ENCODE assay signal across 8 cellular contexts in the genomic region with DNA sequence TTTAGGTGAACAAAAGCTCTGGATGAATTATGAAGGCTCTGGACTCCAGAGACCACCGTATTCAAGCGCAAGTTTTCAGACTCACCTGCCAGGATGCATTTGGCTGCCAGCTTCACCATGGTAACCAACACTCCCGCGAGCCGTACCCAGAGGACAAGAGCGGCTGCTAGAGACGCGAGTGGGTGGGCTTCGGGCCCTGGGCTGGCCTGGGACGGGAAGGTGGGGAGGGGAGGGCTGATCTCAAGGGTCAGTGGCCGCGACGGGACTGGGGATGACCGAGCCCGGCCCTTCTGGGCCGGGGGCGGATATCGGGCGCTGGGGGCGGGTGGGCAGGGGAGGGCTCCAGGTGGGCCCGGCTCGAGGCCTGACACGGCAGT. TPM values are rescaled to one million over a fixed set of nuclear protein-coding genes. Genes with fewer than 3 reads are reported as not detected.
A peak's percentile ranks its signal among the peaks of the same experiment; 100 is the strongest.
DNase-seq lines count a peak whose midpoint lies in the region; ATAC-seq and TF ChIP-seq lines count a peak whose summit lies in the region.

No MANE protein-coding gene starts in this region.

- peak overlapping the region; percentile 65 for H3K27ac Mint-ChIP-seq in chondrocyte (ENCODE audit: unreplicated experiment)

- peak; percentile 14 for ATAC-seq in HG03196 (IDR thresholded peaks at IDR 0.05; ENCODE audit: unreplicated experiment)

- TF ChIP-seq CTCF in GM13977 (IDR thresholded peaks at IDR 0.05; ENCODE audit: extremely low read depth, insufficient read depth, missing control alignments), result no peak
- no peak for TF ChIP-seq CTCF in chondrocyte (IDR thresholded peaks at IDR 0.05)

- peaks cover 3% of the 10 kb centered on the region for H3K9me3 Mint-ChIP-seq in chondrocyte (ENCODE audit: low read depth)

- H3K4me1 Mint-ChIP-seq in chondrocyte (ENCODE audit: low read depth), result peaks cover 18% of the 10 kb centered on the region

- H3K27me3 Mint-ChIP-seq in chondrocyte (ENCODE audit: low read depth), result no peaks in the 10 kb centered on the region

- peak overlapping the region; percentile 82 for H3K4me3 Mint-ChIP-seq in chondrocyte (ENCODE audit: unreplicated experiment)

- peaks cover 1% of the 10 kb centered on the region for H3K36me3 Mint-ChIP-seq in chondrocyte (ENCODE audit: low read depth)

- peak; percentile 42 for DNase-seq in GM13977 (ENCODE audit: low spot score)
- peak; percentile 13 for DNase-seq in T-helper 22 cell (ENCODE audit: low read depth)
- no peak for DNase-seq in chondrocyte (ENCODE audit: low spot score)
- peak; percentile 24 to 51 for DNase-seq in lung microvascular endothelial cell (ENCODE audit: low read depth in 2 of 2)
- DNase-seq in stimulated activated CD8-positive, alpha-beta memory T cell treated with anti-CD3 and anti-CD28 coated beads, Interleukin-4, amount 100 ng/mL, for 48 hours, result peak; percentile 47
- DNase-seq in 8988T, result no peak
- no peak for DNase-seq in hepatic stellate cell (ENCODE audit: low spot score)

- in situ Hi-C loops in GM13977 (cut with MboI; ENCODE audit: low pct_unique_long_range_greater_than_20kb, low sequenced_read_pairs, unreplicated experiment), result loop anchor here (10.0 kb wide), 1 partner anchor 429 kb away; no protein-coding TSS in a partner anchor

RNA-seq across cellular contexts. Expression of a gene that starts 0.3 kb away (rescaled TPM):
- total RNA-seq in chondrocyte, result 23.0 to 31.4 TPM (median 24.4 TPM) in 3 replicates
- 10.0 and 12.9 TPM in 2 replicates for total RNA-seq in lung microvascular endothelial cell

RNA-seq across cellular contexts. Expression of a gene that starts 41.3 kb away (rescaled TPM):
- total RNA-seq in chondrocyte (not detected in 3 replicates), lung microvascular endothelial cell (not detected in 2 replicates)

Comparison
In these comparisons a context has a peak if more than half of its experiments do, and no peak if none do; other contexts are left out.
1. DNase-seq: peak in GM13977 (single experiment), T-helper 22 cell (single experiment), lung microvascular endothelial cell (2 of 2) and stimulated activated CD8-positive, alpha-beta memory T cell treated with anti-CD3 and anti-CD28 coated beads, Interleukin-4, amount 100 ng/mL, for 48 hours (single experiment); none in chondrocyte (single experiment), 8988T (single experiment) and hepatic stellate cell (single experiment).